Comparison of ENCODE assay signal across 1 cellular context in the genomic region with DNA sequence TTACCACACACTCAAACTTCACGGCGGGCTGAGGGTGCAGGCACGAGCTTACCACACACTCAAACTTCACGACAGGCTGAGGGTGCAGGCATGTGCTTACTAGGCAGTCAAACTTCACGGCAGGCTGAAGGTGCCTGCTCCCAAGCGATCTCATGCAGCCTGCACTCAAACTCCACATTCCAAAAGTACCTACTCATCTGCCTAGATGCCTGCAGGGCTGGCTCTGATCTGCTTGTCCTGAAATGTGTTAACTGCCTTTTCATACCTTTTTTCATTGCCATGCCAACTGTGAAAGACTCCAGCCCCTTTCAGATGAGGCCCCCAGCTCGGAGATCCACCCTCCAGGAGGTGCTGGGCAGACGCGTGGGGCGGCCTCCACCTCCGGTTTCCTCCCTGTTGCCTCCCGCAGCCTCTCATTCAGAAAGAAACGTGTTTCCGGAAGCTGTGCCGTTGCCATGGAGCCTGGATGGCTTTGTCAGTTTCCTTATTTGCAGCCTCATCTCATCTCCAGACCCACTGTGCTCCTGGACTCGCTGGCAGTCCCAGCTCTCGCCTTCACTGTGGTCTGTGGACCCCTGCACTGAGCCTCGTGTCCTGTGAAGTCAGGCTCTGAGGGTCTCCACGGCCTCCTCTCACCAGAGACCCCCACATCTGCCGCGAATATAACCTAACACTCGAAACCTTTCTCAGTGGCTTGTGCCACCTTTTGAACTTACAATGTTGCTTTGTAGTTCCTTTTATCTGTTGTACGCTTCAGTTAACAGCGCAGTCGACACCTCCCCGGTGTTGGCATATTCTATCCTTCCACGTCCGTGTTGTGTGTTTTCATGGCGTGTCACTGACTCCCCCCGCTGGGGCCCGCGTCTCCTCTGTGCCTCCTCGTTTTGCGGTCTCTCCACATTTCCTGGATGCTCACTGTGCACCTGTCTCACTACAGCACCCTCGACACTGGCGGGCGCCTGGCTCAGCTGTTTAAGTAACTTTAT.
TF ChIP-seq lines count a peak whose summit lies in the region.

No MANE protein-coding gene starts in this region.

TF ChIP-seq in HepG2, 621 proteins besides CTCF, POLR2A, EP300 and RAD21 (continued from another document):
- TF ChIP-seq MAFF (IDR thresholded peaks at IDR 0.05; ENCODE audit: low read depth, low read length) (no peak), SALL1 (CRISPR knock-in tag; IDR thresholded peaks at IDR 0.05) (no peak), ZNF780A (CRISPR knock-in tag; IDR thresholded peaks at IDR 0.05) (no peak), ZNF354B (CRISPR knock-in tag; IDR thresholded peaks at IDR 0.05) (no peak), ZNF790 (CRISPR knock-in tag; IDR thresholded peaks at IDR 0.05; ENCODE audit: borderline replicate concordance) (no peak), EHMT2 (IDR thresholded peaks at IDR 0.05; ENCODE audit: borderline replicate concordance, low read depth, low read length) (no peak), ZNF577 (CRISPR knock-in tag; IDR thresholded peaks at IDR 0.05; ENCODE audit: borderline replicate concordance, low read depth) (no peak)
- TF ChIP-seq, protein P1, sequence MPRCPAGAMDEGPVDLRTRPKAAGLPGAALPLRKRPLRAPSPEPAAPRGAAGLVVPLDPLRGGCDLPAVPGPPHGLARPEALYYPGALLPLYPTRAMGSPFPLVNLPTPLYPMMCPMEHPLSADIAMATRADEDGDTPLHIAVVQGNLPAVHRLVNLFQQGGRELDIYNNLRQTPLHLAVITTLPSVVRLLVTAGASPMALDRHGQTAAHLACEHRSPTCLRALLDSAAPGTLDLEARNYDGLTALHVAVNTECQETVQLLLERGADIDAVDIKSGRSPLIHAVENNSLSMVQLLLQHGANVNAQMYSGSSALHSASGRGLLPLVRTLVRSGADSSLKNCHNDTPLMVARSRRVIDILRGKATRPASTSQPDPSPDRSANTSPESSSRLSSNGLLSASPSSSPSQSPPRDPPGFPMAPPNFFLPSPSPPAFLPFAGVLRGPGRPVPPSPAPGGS (CRISPR knock-in tag; IDR thresholded peaks at IDR 0.05), result no peak
